ENCODE assay signal across 10 cellular contexts in genomic region chr1:198651685-198652400, GRCh38. TPM values are rescaled to one million over a fixed set of nuclear protein-coding genes. Genes with fewer than 3 reads are reported as not detected.
DNase-seq lines count a peak whose midpoint lies in the region; ATAC-seq, FAIRE-seq and TF ChIP-seq lines count a peak whose summit lies in the region.
"Had no signal": no experiment of that assay in that cellular context is flagged by ENCODE, and none has a peak within 500 bp of the region (broad histone marks: within the 10 kb centered on the region; RNA-seq: fewer than 3 reads in every experiment).

No MANE protein-coding gene starts in this region.

- in situ Hi-C loops in GM13977 (cut with MboI; ENCODE audit: low pct_unique_long_range_greater_than_20kb, low sequenced_read_pairs, unreplicated experiment), result no loop called here

- no peak for TF ChIP-seq POLR2A in GM18505 (IDR thresholded peaks at IDR 0.05; ENCODE audit: borderline replicate concordance, extremely low read depth, insufficient read depth, insufficient read length)

- ATAC-seq in GM18505 (IDR thresholded peaks at IDR 0.05; ENCODE audit: unreplicated experiment) (peak; percentile 62), GM21717 (IDR thresholded peaks at IDR 0.05; ENCODE audit: unreplicated experiment) (peak; percentile 45), left colon (no peak)

- no peak for FAIRE-seq in RCC 7860 (lab: Jason Lieb, UNC)

- TF ChIP-seq CTCF in GM13977 (IDR thresholded peaks at IDR 0.05; ENCODE audit: extremely low read depth, insufficient read depth, missing control alignments), result no peak

- DNase-seq in Kasumi-1 (lab: John Stamatoyannopoulos, UW) (peak; percentile 16 to 50), medulla oblongata (ENCODE audit: extremely low spot score) (peak; percentile 41), left colon (no peak), RCC 7860 (ENCODE audit: low spot score) (no peak), mesenteric fat pad (ENCODE audit: low spot score) (no peak), GM13977 (ENCODE audit: low spot score) (no peak)
- DNase-seq: lower lobe of right lung, MM.1S had no signal

- intact Hi-C loops in left colon (cut with DNase I, micrococcal nuclease), result no loop called here

RNA-seq across cellular contexts. Expression of gene PTPRC, which starts 13.0 kb away (rescaled TPM):
- total RNA-seq in left colon (10 to 100 TPM in 1 of 2 donors, 1 to 10 TPM in 1; 6.3 to 22.4 TPM), mesenteric fat pad (65.8 TPM)

Comparison
In these comparisons a context has a peak if more than half of its experiments do, and no peak if none do; other contexts are left out.
1. DNase-seq: peak in Kasumi-1 (2 of 2) and medulla oblongata (single experiment); none in left colon (0 of 2), RCC 7860 (single experiment), mesenteric fat pad (single experiment) and GM13977 (single experiment).